Comparison of ENCODE assay signal across 16 cellular contexts in the genomic region with DNA sequence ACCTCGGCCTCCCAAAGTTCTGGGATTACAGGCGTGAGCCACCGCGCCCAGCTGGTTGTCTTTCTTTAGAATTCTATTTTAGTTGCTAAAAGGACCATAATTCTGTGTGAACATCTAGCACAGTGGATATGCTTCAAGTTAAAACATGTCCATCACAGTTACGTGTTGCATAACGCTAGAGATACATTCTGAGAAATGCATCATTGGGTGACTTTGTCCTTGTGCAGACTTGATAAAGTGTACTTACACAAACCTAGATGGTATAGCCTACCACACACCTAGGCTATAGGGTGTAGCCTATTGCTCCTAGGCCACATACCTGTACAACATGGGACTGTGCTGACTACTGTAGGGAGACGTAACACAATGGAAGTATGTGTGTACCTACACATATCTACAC. TPM values are rescaled to one million over a fixed set of nuclear protein-coding genes. Genes with fewer than 3 reads are reported as not detected.
DNase-seq lines count a peak whose midpoint lies in the region; ATAC-seq, FAIRE-seq and TF ChIP-seq lines count a peak whose summit lies in the region.
"Had no signal": no experiment of that assay in that cellular context is flagged by ENCODE, and none has a peak within 500 bp of the region (broad histone marks: within the 10 kb centered on the region; RNA-seq: fewer than 3 reads in every experiment).

No MANE protein-coding gene starts in this region.

- H3K4me2 ChIP-seq in keratinocyte (ENCODE audit: control insufficient read depth, extremely low read depth, insufficient read depth, low read depth, low read length) (peak overlapping the region; percentile 49), mesendoderm (ENCODE audit: low read length) (no peak overlapping the region)
- H3K4me2 ChIP-seq: BLaER1 treated with 17β-estradiol and CSF1 and Interleukin-3, amounts not matched to agents 10 nM and 100 nM had no signal

- H3K27me3 ChIP-seq in RWPE2 (ENCODE audit: insufficient read depth, poor library complexity, severe bottlenecking), result no peaks in the 10 kb centered on the region
- no peaks in the 10 kb centered on the region for H3K27me3 ChIP-seq in bronchial epithelial cell (ENCODE audit: control insufficient read depth, insufficient read depth, low read length)
- H3K27me3 ChIP-seq in keratinocyte (ENCODE audit: control insufficient read depth, extremely low read depth, insufficient read depth, low read length), result no peaks in the 10 kb centered on the region
- no peaks in the 10 kb centered on the region for H3K27me3 ChIP-seq in mesendoderm (ENCODE audit: insufficient read depth, low read length, poor library complexity)
- H3K27me3 ChIP-seq: BLaER1 treated with 17β-estradiol and CSF1 and Interleukin-3, amounts not matched to agents 10 nM and 100 nM had no signal

- no peak overlapping the region for H2AK5ac ChIP-seq in mesendoderm (ENCODE audit: low read length)

- no peaks in the 10 kb centered on the region for H3K79me1 ChIP-seq in mesendoderm (ENCODE audit: low read length)

- DNase-seq in RWPE2 (ENCODE audit: low spot score) (no peak), bronchial epithelial cell (ENCODE audit: low read depth) (peak; percentile 90), keratinocyte (ENCODE audit: low read depth, low spot score) (peak; percentile 17), mesendoderm (no peak), NCI-H1694 treated with DMSO at 0.1 percent for 48 hours (lab: John Stamatoyannopoulos, UW) (no peak)
- no peak for DNase-seq in activated naive CD4-positive, alpha-beta T cell treated with anti-CD3 and anti-CD28 coated beads, Interleukin-2, amount 50 U/mL, for 16 hours
- DNase-seq: Calu3; CD8-positive, alpha-beta T cell; DND-41; EL; GOT3; H9 had no signal

- no peak overlapping the region for H2BK120ac ChIP-seq in mesendoderm (ENCODE audit: low read depth, low read length)

- FAIRE-seq in bronchial epithelial cell (lab: Jason Lieb, UNC) (no peak), keratinocyte (lab: Jason Lieb, UNC) (peak; percentile 76)
- FAIRE-seq: G401.6, HTR-8/SVneo had no signal

- H3K4me1 ChIP-seq in RWPE2 (ENCODE audit: insufficient read depth, poor library complexity, severe bottlenecking), result peaks cover 11% of the 10 kb centered on the region
- H3K4me1 ChIP-seq in keratinocyte (ENCODE audit: control insufficient read depth, extremely low read depth, insufficient read depth, low read length), result peaks cover 13% of the 10 kb centered on the region
- peaks cover 4% of the 10 kb centered on the region for H3K4me1 ChIP-seq in mesendoderm (ENCODE audit: control insufficient read depth, low read depth, low read length)
- H3K4me1 ChIP-seq: BLaER1 treated with 17β-estradiol and CSF1 and Interleukin-3, amounts not matched to agents 10 nM and 100 nM had no signal

- TF ChIP-seq CTCF in RWPE2 (IDR thresholded peaks at IDR 0.05; ENCODE audit: poor library complexity, severe bottlenecking), result no peak
- TF ChIP-seq CTCF in bronchial epithelial cell (IDR thresholded peaks at IDR 0.05; ENCODE audit: insufficient read depth, low read length, severe bottlenecking), result no peak
- no peak for TF ChIP-seq CTCF in keratinocyte (optimal IDR thresholded peaks at IDR 0.05 in 1 of 3, IDR thresholded peaks at IDR 0.05 in 1 of 3, conservative IDR thresholded peaks at IDR 0.05 in 1 of 3; ENCODE audit: extremely low read depth in 1 of 3, insufficient read depth in 2 of 3, low read length in 3 of 3)

- H3K4me3 ChIP-seq in RWPE2 (ENCODE audit: severe bottlenecking) (no peak overlapping the region), bronchial epithelial cell (ENCODE audit: low read depth, low read length) (no peak overlapping the region), keratinocyte (ENCODE audit: control insufficient read depth in 2 of 3, extremely low read depth in 1 of 3, insufficient read depth in 2 of 3, low read depth in 1 of 3, low read length in 3 of 3) (no peak overlapping the region), mesendoderm (ENCODE audit: low read length) (no peak overlapping the region)
- H3K4me3 ChIP-seq: BLaER1 treated with 17β-estradiol and CSF1 and Interleukin-3, amounts not matched to agents 10 nM and 100 nM had no signal

- H3K4ac ChIP-seq in mesendoderm (ENCODE audit: low read depth, low read length), result no peak overlapping the region

- peak; percentile 50; the same call in 1 of the 3 replicates for ATAC-seq in RWPE2 (ENCODE audit: low read depth)
- ATAC-seq in esophagus mucosa, result peak; percentile 80
- ATAC-seq: CD8-positive, alpha-beta T cell had no signal

- no peak overlapping the region for H2BK15ac ChIP-seq in mesendoderm (replicated peaks; ENCODE audit: low read depth)

- H3K36me3 ChIP-seq in RWPE2 (ENCODE audit: low read depth), result no peaks in the 10 kb centered on the region
- H3K36me3 ChIP-seq in bronchial epithelial cell (ENCODE audit: control insufficient read depth, insufficient read depth, low read length), result no peaks in the 10 kb centered on the region
- H3K36me3 ChIP-seq in keratinocyte (ENCODE audit: control insufficient read depth in 2 of 2, extremely low read depth in 1 of 2, insufficient read depth in 2 of 2, low read length in 2 of 2), result peaks cover 0 to 2% of the 10 kb centered on the region in 2 experiments
- no peaks in the 10 kb centered on the region for H3K36me3 ChIP-seq in mesendoderm (ENCODE audit: control insufficient read depth, insufficient read depth, low read length)
- H3K36me3 ChIP-seq: BLaER1 treated with 17β-estradiol and CSF1 and Interleukin-3, amounts not matched to agents 10 nM and 100 nM had no signal

- no peak overlapping the region for H4K8ac ChIP-seq in mesendoderm (ENCODE audit: low read depth, low read length)

- H3K18ac ChIP-seq in mesendoderm (ENCODE audit: low read length), result no peak overlapping the region

- no CpG with 5 or more reads among the region's 7 CpGs for WGBS in mesendoderm (ENCODE audit: extremely low coverage, insufficient coverage, low lambda C conversion rate)

- H3K9ac ChIP-seq in keratinocyte (ENCODE audit: control insufficient read depth, extremely low read depth, insufficient read depth, low read length), result no peak overlapping the region
- no peak overlapping the region for H3K9ac ChIP-seq in mesendoderm (ENCODE audit: low read length)
- H3K9ac ChIP-seq: BLaER1 treated with 17β-estradiol and CSF1 and Interleukin-3, amounts not matched to agents 10 nM and 100 nM had no signal

- H3K79me2 ChIP-seq in keratinocyte (ENCODE audit: control insufficient read depth, insufficient read depth, low read length) (peaks cover 74% of the 10 kb centered on the region), mesendoderm (ENCODE audit: control insufficient read depth, insufficient read depth, low read length) (no peaks in the 10 kb centered on the region)

- H4K5ac ChIP-seq in mesendoderm (ENCODE audit: low read length), result no peak overlapping the region

- no peak overlapping the region for H2AFZ ChIP-seq in keratinocyte (ENCODE audit: control insufficient read depth, low read length)

- H3K27ac ChIP-seq in RWPE2 (ENCODE audit: poor library complexity, severe bottlenecking) (no peak overlapping the region), keratinocyte (ENCODE audit: control insufficient read depth, insufficient read depth, low read length) (peak overlapping the region; percentile 30), mesendoderm (ENCODE audit: low read depth, low read length) (no peak overlapping the region)
- H3K27ac ChIP-seq: BLaER1 treated with 17β-estradiol and CSF1 and Interleukin-3, amounts not matched to agents 10 nM and 100 nM had no signal

- no peak overlapping the region for H2BK5ac ChIP-seq in mesendoderm (ENCODE audit: low read length)

- H3K23ac ChIP-seq in mesendoderm (ENCODE audit: low read length), result no peak overlapping the region

- no peaks in the 10 kb centered on the region for H4K20me1 ChIP-seq in keratinocyte (ENCODE audit: control insufficient read depth, extremely low read depth, insufficient read depth, low read length)
- H4K20me1 ChIP-seq: BLaER1 treated with 17β-estradiol and CSF1 and Interleukin-3, amounts not matched to agents 10 nM and 100 nM had no signal

- H3K56ac ChIP-seq in mesendoderm (ENCODE audit: low read length), result no peak overlapping the region

- H3K9me3 ChIP-seq in RWPE2 (ENCODE audit: severe bottlenecking) (no peaks in the 10 kb centered on the region), keratinocyte (ENCODE audit: control insufficient read depth, low read depth, low read length) (no peaks in the 10 kb centered on the region)
- H3K9me3 ChIP-seq: BLaER1 treated with 17β-estradiol and CSF1 and Interleukin-3, amounts not matched to agents 10 nM and 100 nM had no signal

- H3K9me1 ChIP-seq in keratinocyte (ENCODE audit: control insufficient read depth, extremely low read depth, insufficient read depth, low read length), result no peaks in the 10 kb centered on the region

- dilution Hi-C loops in keratinocyte (cut with MboI; ENCODE audit: extremely low pct_ligation_motif_present, low sequenced_read_pairs), result no loop called here

RNA-seq across cellular contexts. Expression of gene DOCK9, which starts 35.4 kb away (rescaled TPM):
- total RNA-seq in bronchial epithelial cell, result 62.1 and 72.9 TPM in 2 replicates
- total RNA-seq in esophagus mucosa, result 97.3 TPM
- 66.2 to 128 TPM (median 110 TPM) in 3 replicates for polyA plus RNA-seq in keratinocyte
- polyA plus RNA-seq in keratinocyte (2011; ENCODE audit: low read depth), result 42.7 TPM
- 66.1 and 85.6 TPM in 2 replicates for polyA plus RNA-seq in keratinocyte (2011; cell fraction: cytosol; rRNA removed)
- 150 and 155 TPM in 2 replicates for polyA plus RNA-seq in keratinocyte (2011; cell fraction: nucleus; rRNA removed)
- polyA plus RNA-seq in keratinocyte (2012; ENCODE audit: low replicate concordance), result 52.6 and 125 TPM in 2 replicates
- 106 to 225 TPM (median 165 TPM) in 3 replicates for polyA minus RNA-seq in keratinocyte
- 85.4 TPM for polyA minus RNA-seq in keratinocyte (2011; cell fraction: cytosol; rRNA and poly(A)+ RNA removed)
- polyA minus RNA-seq in keratinocyte (2011; cell fraction: nucleus; rRNA and poly(A)+ RNA removed), result 209 and 348 TPM in 2 replicates
- 9.6 TPM for polyA plus RNA-seq in mesendoderm (2013, experiment 1 of 2)
- 10.6 TPM for polyA plus RNA-seq in mesendoderm (2013, experiment 2 of 2)

Comparison
In these comparisons a context has a peak if more than half of its experiments do, and no peak if none do; other contexts are left out.
1. DNase-seq: peak in bronchial epithelial cell (single experiment) and keratinocyte (single experiment); none in RWPE2 (single experiment), mesendoderm (single experiment), NCI-H1694 treated with DMSO at 0.1 percent for 48 hours (single experiment) and activated naive CD4-positive, alpha-beta T cell treated with anti-CD3 and anti-CD28 coated beads, Interleukin-2, amount 50 U/mL, for 16 hours (single experiment).